In the genomic region with DNA sequence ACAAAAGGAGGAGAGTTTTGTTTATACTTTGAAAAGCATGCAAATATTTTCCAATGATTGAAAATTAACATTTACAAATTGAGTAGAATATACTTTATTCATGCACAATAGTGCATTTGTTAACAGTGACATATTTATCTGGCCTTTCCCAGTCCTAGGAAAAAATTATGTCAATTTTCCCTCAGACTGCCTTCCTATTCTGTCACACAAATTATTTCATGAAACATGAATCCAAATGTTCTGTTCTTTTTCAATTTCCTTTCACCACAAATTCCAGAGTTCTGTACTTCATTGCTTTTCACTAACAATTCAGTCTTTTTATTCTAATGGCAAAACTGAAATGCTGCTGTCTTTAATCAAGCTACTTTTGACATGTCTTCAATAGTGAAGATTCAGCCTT, we compare ENCODE assay signal across 19 cellular contexts.
"Had no signal": no experiment of that assay in that cellular context is flagged by ENCODE, and none has a peak within 500 bp of the region (broad histone marks: within the 10 kb centered on the region; RNA-seq: fewer than 3 reads in every experiment).

No MANE protein-coding gene starts in this region.

- H3K27ac ChIP-seq: gastrocnemius medialis, parathyroid adenoma, prostate gland, spleen, tibial artery, upper lobe of right lung, vagina had no signal

- H3K27me3 ChIP-seq: gastrocnemius medialis, spleen, tibial artery, upper lobe of right lung, vagina had no signal

- H3K79me2 ChIP-seq: parathyroid adenoma had no signal

- H3K36me3 ChIP-seq: gastrocnemius medialis, prostate gland, spleen, tibial artery, upper lobe of right lung, vagina had no signal

- H2AFZ ChIP-seq: parathyroid adenoma had no signal

- H3K4me3 ChIP-seq: gastrocnemius medialis, prostate gland, spleen, tibial artery, upper lobe of right lung, vagina had no signal

- H3K4me1 ChIP-seq: parathyroid adenoma, prostate gland, spleen, upper lobe of right lung had no signal

- H3K9me3 ChIP-seq: gastrocnemius medialis, prostate gland, tibial artery, upper lobe of right lung, vagina had no signal

- DNase-seq: dermis blood vessel endothelial cell; effector CD4-positive, alpha-beta T cell; endodermal cell; erythroblast; gastrocnemius medialis; immature natural killer cell; mesendoderm; naive thymus-derived CD4-positive, alpha-beta T cell; nephron progenitor cell; spleen; stimulated activated CD4-positive, alpha-beta T cell treated with anti-CD3 and anti-CD28 coated beads, Interleukin-15, amount 100 ng/mL, for 24 hours; stimulated activated CD4-positive, alpha-beta T cell treated with anti-CD3 and anti-CD28 coated beads, Interleukin-1b, Interleukin-23, amount 100 ng/mL, for 48 hours; stimulated activated CD4-positive, alpha-beta T cell treated with anti-CD3 and anti-CD28 coated beads, Interleukin-4, amount 100 ng/mL, for 24 hours; tibial artery; upper lobe of right lung had no signal

- ATAC-seq: gastrocnemius medialis; naive thymus-derived CD4-positive, alpha-beta T cell; sciatic nerve; upper lobe of right lung had no signal
